ENCODE assay signal across 1 cellular context in genomic region chr4:188403272-188403671, GRCh38.
TF ChIP-seq lines count a peak whose summit lies in the region.

No MANE protein-coding gene starts in this region.

TF ChIP-seq in SK-N-SH treated with all-trans-retinoic acid at 6 μM for 48 hours, 23 proteins besides CTCF, POLR2A, EP300 and RAD21 (continued from another document):
- TF ChIP-seq, protein P1, sequence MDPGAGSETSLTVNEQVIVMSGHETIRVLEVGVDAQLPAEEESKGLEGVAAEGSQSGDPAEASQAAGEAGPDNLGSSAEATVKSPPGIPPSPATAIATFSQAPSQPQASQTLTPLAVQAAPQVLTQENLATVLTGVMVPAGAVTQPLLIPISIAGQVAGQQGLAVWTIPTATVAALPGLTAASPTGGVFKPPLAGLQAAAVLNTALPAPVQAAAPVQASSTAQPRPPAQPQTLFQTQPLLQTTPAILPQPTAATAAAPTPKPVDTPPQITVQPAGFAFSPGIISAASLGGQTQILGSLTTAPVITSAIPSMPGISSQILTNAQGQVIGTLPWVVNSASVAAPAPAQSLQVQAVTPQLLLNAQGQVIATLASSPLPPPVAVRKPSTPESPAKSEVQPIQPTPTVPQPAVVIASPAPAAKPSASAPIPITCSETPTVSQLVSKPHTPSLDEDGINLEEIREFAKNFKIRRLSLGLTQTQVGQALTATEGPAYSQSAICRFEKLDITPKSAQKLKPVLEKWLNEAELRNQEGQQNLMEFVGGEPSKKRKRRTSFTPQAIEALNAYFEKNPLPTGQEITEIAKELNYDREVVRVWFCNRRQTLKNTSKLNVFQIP (CRISPR knock-in tag; IDR thresholded peaks at IDR 0.05; ENCODE audit: borderline replicate concordance, low read depth), result no peak
- no peak for TF ChIP-seq ESRRG (CRISPR knock-in tag; IDR thresholded peaks at IDR 0.05)
- no peak for TF ChIP-seq CSDC2 (CRISPR knock-in tag; IDR thresholded peaks at IDR 0.05)
- no peak for TF ChIP-seq ZFP30 (CRISPR knock-in tag; IDR thresholded peaks at IDR 0.05)
- TF ChIP-seq PPARA (CRISPR knock-in tag; IDR thresholded peaks at IDR 0.05; ENCODE audit: borderline replicate concordance), result no peak
- TF ChIP-seq, protein P2, sequence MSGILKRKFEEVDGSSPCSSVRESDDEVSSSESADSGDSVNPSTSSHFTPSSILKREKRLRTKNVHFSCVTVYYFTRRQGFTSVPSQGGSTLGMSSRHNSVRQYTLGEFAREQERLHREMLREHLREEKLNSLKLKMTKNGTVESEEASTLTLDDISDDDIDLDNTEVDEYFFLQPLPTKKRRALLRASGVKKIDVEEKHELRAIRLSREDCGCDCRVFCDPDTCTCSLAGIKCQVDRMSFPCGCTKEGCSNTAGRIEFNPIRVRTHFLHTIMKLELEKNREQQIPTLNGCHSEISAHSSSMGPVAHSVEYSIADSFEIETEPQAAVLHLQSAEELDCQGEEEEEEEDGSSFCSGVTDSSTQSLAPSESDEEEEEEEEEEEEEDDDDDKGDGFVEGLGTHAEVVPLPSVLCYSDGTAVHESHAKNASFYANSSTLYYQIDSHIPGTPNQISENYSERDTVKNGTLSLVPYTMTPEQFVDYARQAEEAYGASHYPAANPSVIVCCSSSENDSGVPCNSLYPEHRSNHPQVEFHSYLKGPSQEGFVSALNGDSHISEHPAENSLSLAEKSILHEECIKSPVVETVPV (CRISPR knock-in tag; IDR thresholded peaks at IDR 0.05), result no peak
- no peak for TF ChIP-seq OSR1 (CRISPR knock-in tag; IDR thresholded peaks at IDR 0.05)
- TF ChIP-seq ZNF565 (CRISPR knock-in tag; conservative IDR thresholded peaks at IDR 0.05; ENCODE audit: low read depth), result no peak
- TF ChIP-seq ZFP3 (CRISPR knock-in tag; IDR thresholded peaks at IDR 0.05), result no peak
- no peak for TF ChIP-seq BACH2 (CRISPR knock-in tag; IDR thresholded peaks at IDR 0.05; ENCODE audit: borderline replicate concordance)
- TF ChIP-seq ZC3H10 (CRISPR knock-in tag; IDR thresholded peaks at IDR 0.05), result no peak
- TF ChIP-seq ARNTL (CRISPR knock-in tag; IDR thresholded peaks at IDR 0.05; ENCODE audit: borderline replicate concordance, low read depth), result no peak
- TF ChIP-seq RARB (CRISPR knock-in tag; IDR thresholded peaks at IDR 0.05), result no peak
- TF ChIP-seq, protein P3, sequence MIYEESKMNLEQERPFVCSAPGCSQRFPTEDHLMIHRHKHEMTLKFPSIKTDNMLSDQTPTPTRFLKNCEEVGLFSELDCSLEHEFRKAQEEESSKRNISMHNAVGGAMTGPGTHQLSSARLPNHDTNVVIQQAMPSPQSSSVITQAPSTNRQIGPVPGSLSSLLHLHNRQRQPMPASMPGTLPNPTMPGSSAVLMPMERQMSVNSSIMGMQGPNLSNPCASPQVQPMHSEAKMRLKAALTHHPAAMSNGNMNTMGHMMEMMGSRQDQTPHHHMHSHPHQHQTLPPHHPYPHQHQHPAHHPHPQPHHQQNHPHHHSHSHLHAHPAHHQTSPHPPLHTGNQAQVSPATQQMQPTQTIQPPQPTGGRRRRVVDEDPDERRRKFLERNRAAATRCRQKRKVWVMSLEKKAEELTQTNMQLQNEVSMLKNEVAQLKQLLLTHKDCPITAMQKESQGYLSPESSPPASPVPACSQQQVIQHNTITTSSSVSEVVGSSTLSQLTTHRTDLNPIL (CRISPR knock-in tag; IDR thresholded peaks at IDR 0.05; ENCODE audit: low read depth), result no peak
